2 cellular contexts compared by ENCODE assay signal in the genomic region with DNA sequence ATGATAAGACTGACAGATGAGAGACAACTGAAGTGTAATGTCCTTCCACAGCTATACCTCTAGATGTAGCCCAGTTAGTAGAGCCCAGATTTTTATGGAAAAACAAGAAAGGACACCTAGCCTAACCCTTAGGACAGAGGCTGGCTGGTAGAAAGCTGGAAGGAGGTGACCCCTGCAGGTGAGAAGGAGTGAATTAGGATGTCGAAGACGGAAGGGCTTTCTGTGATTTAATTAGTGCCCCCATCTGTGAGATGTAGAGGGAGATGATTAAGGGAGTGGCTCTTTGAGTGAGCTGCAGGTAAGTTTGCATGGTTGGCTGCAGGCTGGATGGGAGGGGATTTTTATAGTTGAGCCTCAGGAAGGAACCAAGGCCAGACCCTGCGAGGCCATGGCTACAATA.
TF ChIP-seq lines count a peak whose summit lies in the region.

No MANE protein-coding gene starts in this region.

TF ChIP-seq in GM23338, 12 proteins besides CTCF, POLR2A, EP300 and RAD21 (continues in another document):
- TF ChIP-seq JUNB (IDR thresholded peaks at IDR 0.05; ENCODE audit: unreplicated experiment) (no peak), STAT1 (IDR thresholded peaks at IDR 0.05; ENCODE audit: unreplicated experiment) (no peak), POLR2AphosphoS5 (IDR thresholded peaks at IDR 0.05; ENCODE audit: low read depth) (no peak), ZNF331 (CRISPR knock-in tag; IDR thresholded peaks at IDR 0.05; ENCODE audit: low read depth) (no peak), EZH2phosphoT487 (IDR thresholded peaks at IDR 0.05; ENCODE audit: unreplicated experiment) (no peak), CREB1 (CRISPR knock-in tag; IDR thresholded peaks at IDR 0.05; ENCODE audit: low read depth) (no peak), EZH2 (IDR thresholded peaks at IDR 0.05; ENCODE audit: low read depth, unreplicated experiment) (no peak), ZNF114 (CRISPR knock-in tag; IDR thresholded peaks at IDR 0.05) (no peak)
- TF ChIP-seq, protein P1, sequence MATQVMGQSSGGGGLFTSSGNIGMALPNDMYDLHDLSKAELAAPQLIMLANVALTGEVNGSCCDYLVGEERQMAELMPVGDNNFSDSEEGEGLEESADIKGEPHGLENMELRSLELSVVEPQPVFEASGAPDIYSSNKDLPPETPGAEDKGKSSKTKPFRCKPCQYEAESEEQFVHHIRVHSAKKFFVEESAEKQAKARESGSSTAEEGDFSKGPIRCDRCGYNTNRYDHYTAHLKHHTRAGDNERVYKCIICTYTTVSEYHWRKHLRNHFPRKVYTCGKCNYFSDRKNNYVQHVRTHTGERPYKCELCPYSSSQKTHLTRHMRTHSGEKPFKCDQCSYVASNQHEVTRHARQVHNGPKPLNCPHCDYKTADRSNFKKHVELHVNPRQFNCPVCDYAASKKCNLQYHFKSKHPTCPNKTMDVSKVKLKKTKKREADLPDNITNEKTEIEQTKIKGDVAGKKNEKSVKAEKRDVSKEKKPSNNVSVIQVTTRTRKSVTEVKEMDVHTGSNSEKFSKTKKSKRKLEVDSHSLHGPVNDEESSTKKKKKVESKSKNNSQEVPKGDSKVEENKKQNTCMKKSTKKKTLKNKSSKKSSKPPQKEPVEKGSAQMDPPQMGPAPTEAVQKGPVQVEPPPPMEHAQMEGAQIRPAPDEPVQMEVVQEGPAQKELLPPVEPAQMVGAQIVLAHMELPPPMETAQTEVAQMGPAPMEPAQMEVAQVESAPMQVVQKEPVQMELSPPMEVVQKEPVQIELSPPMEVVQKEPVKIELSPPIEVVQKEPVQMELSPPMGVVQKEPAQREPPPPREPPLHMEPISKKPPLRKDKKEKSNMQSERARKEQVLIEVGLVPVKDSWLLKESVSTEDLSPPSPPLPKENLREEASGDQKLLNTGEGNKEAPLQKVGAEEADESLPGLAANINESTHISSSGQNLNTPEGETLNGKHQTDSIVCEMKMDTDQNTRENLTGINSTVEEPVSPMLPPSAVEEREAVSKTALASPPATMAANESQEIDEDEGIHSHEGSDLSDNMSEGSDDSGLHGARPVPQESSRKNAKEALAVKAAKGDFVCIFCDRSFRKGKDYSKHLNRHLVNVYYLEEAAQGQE (IDR thresholded peaks at IDR 0.05; ENCODE audit: unreplicated experiment): no peak
- TF ChIP-seq, protein P2, sequence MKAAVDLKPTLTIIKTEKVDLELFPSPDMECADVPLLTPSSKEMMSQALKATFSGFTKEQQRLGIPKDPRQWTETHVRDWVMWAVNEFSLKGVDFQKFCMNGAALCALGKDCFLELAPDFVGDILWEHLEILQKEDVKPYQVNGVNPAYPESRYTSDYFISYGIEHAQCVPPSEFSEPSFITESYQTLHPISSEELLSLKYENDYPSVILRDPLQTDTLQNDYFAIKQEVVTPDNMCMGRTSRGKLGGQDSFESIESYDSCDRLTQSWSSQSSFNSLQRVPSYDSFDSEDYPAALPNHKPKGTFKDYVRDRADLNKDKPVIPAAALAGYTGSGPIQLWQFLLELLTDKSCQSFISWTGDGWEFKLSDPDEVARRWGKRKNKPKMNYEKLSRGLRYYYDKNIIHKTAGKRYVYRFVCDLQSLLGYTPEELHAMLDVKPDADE (IDR thresholded peaks at IDR 0.05): no peak

TF ChIP-seq in H1, 55 proteins besides CTCF, POLR2A, EP300 and RAD21:
- no peak for TF ChIP-seq TEAD4 (IDR thresholded peaks at IDR 0.05; ENCODE audit: low read depth, low read length)
- TF ChIP-seq RBBP5 (IDR thresholded peaks at IDR 0.05; ENCODE audit: borderline replicate concordance, low read depth, low read length): no peak
- no peak for TF ChIP-seq TCF12 (IDR thresholded peaks at IDR 0.05; ENCODE audit: low read depth, low read length)
- no peak for TF ChIP-seq NANOG (IDR thresholded peaks at IDR 0.05; ENCODE audit: insufficient read depth, low read depth, low read length, poor library complexity, severe bottlenecking)
- TF ChIP-seq SRF (IDR thresholded peaks at IDR 0.05; ENCODE audit: low read depth, low read length): no peak
- TF ChIP-seq BRCA1 (IDR thresholded peaks at IDR 0.05; ENCODE audit: low read depth, low read length): no peak
- no peak for TF ChIP-seq RNF2 (IDR thresholded peaks at IDR 0.05; ENCODE audit: borderline replicate concordance, low read depth, low read length, missing control alignments, poor library complexity, severe bottlenecking)
- TF ChIP-seq SIRT6 (IDR thresholded peaks at IDR 0.05; ENCODE audit: low read length): no peak
- TF ChIP-seq SIN3A (conservative IDR thresholded peaks at IDR 0.05 in 1 of 2, IDR thresholded peaks at IDR 0.05 in 1 of 2; ENCODE audit: low read depth in 1 of 2, low read length in 2 of 2): no peak
- TF ChIP-seq, protein P3, sequence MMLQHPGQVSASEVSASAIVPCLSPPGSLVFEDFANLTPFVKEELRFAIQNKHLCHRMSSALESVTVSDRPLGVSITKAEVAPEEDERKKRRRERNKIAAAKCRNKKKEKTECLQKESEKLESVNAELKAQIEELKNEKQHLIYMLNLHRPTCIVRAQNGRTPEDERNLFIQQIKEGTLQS (IDR thresholded peaks at IDR 0.05; ENCODE audit: insufficient read depth, low read depth, low read length): no peak
- no peak for TF ChIP-seq JUN (IDR thresholded peaks at IDR 0.05; ENCODE audit: low read depth, low read length)
- no peak for TF ChIP-seq YY1 (IDR thresholded peaks at IDR 0.05; ENCODE audit: low read depth, low read length)
- TF ChIP-seq EZH2 (IDR thresholded peaks at IDR 0.05; ENCODE audit: low read depth, low read length, severe bottlenecking): no peak
- TF ChIP-seq CEBPB (IDR thresholded peaks at IDR 0.05; ENCODE audit: low read depth, low read length): no peak
